ENCODE assay signal across 8 cellular contexts in the genomic region with DNA sequence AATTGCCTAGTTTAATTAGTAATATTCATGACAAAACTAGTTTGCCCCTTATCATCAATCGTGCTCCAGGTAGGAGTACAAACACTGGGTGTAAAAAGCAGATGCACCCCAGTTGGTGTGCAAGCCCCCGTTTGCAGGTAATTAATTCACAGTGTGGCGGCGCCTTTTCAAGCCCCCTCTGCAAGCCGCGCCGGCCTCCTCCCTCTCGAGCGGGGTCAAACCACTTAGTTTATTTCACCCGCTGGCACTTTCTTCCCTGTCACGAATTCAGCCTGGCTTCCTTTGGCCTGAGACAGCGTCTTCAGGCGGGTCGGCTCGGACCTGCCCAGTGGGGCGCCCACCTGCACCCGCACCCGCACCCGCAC.
DNase-seq lines count a peak whose midpoint lies in the region; ATAC-seq and TF ChIP-seq lines count a peak whose summit lies in the region.

No MANE protein-coding gene starts in this region.

- no peak overlapping the region for H3K4me3 ChIP-seq in CD4-positive, CD25-positive, alpha-beta regulatory T cell (ENCODE audit: low read depth, low read length)
- H3K4me3 ChIP-seq in HL-60 (replicated peaks; ENCODE audit: insufficient read depth, low read length) (peak overlapping the region; percentile 89), neural progenitor cell (peak overlapping the region; percentile 69)

- no peaks in the 10 kb centered on the region for H3K36me3 Mint-ChIP-seq in CD4-positive, CD25-positive, alpha-beta regulatory T cell
- peaks cover 9% of the 10 kb centered on the region for H3K36me3 Mint-ChIP-seq in dendritic cell treated with granulocyte-macrophage colony-stimulating factor and Interleukin-4, amounts not matched to agents 40 ng/mL and 50 ng/mL, for 4 days (ENCODE audit: low read depth)
- H3K36me3 Mint-ChIP-seq in neural progenitor cell: no peaks in the 10 kb centered on the region

- no peaks in the 10 kb centered on the region for H3K79me2 ChIP-seq in neural progenitor cell (ENCODE audit: low read depth)

- peak in 1 of 3 donors; percentile 5 for DNase-seq in CD4-positive, CD25-positive, alpha-beta regulatory T cell
- DNase-seq in HL-60 (ENCODE audit: low read depth in 1 of 2, low spot score in 1 of 2) (no peak), neural progenitor cell (ENCODE audit: low spot score) (no peak), NCI-H187 treated with DMSO at 0.1 percent for 48 hours (lab: John Stamatoyannopoulos, UW) (no peak), UCSD-AML1 (lab: John Stamatoyannopoulos, UW; ENCODE audit: unreplicated experiment) (no peak), COLO668 (lab: John Stamatoyannopoulos, UW; ENCODE audit: unreplicated experiment) (no peak)

- peaks cover 5 to 29% (median 17%) of the 10 kb centered on the region in 4 donors for H3K4me1 Mint-ChIP-seq in CD4-positive, CD25-positive, alpha-beta regulatory T cell
- H3K4me1 Mint-ChIP-seq in dendritic cell treated with granulocyte-macrophage colony-stimulating factor and Interleukin-4, amounts not matched to agents 40 ng/mL and 50 ng/mL, for 4 days (ENCODE audit: low read depth): peaks cover 35% of the 10 kb centered on the region
- H3K4me1 Mint-ChIP-seq in neural progenitor cell: peaks cover 20% of the 10 kb centered on the region

- no peaks in the 10 kb centered on the region for H3K9me3 ChIP-seq in CD4-positive, CD25-positive, alpha-beta regulatory T cell (ENCODE audit: control insufficient read depth in 2 of 2, low read length in 2 of 2)
- H3K9me3 ChIP-seq in neural progenitor cell (ENCODE audit: low read depth): no peaks in the 10 kb centered on the region

- H3F3A ChIP-seq in neural progenitor cell (ENCODE audit: low read depth): peaks cover 18% of the 10 kb centered on the region

- peaks cover 70% of the 10 kb centered on the region for H3K27me3 Mint-ChIP-seq in CD4-positive, CD25-positive, alpha-beta regulatory T cell
- peaks cover 38% of the 10 kb centered on the region for H3K27me3 Mint-ChIP-seq in dendritic cell treated with granulocyte-macrophage colony-stimulating factor and Interleukin-4, amounts not matched to agents 40 ng/mL and 50 ng/mL, for 4 days
- peaks cover 10% of the 10 kb centered on the region for H3K27me3 Mint-ChIP-seq in neural progenitor cell (ENCODE audit: insufficient read depth, low read depth)

- peak overlapping the region; percentile 97 for H3K4me2 ChIP-seq in neural progenitor cell

- H3K4me1 ChIP-seq in CD4-positive, CD25-positive, alpha-beta regulatory T cell (ENCODE audit: control insufficient read depth, insufficient read depth, low read length, poor library complexity, severe bottlenecking): peaks cover 27% of the 10 kb centered on the region
- peaks cover 22% of the 10 kb centered on the region for H3K4me1 ChIP-seq in neural progenitor cell

- H3K36me3 ChIP-seq in CD4-positive, CD25-positive, alpha-beta regulatory T cell (ENCODE audit: control insufficient read depth, insufficient read depth, low read length): no peaks in the 10 kb centered on the region
- H3K36me3 ChIP-seq in neural progenitor cell: no peaks in the 10 kb centered on the region

- peaks cover 30% of the 10 kb centered on the region for H3K27me3 ChIP-seq in CD4-positive, CD25-positive, alpha-beta regulatory T cell (ENCODE audit: control insufficient read depth, insufficient read depth, low read length)
- H3K27me3 ChIP-seq in HL-60 (ENCODE audit: insufficient read depth, poor library complexity, severe bottlenecking) (peaks cover 11% of the 10 kb centered on the region), neural progenitor cell (peaks cover 96% of the 10 kb centered on the region)

- H2AFZ ChIP-seq in neural progenitor cell (replicated peaks): peak overlapping the region; percentile 91

- TF ChIP-seq CTCF in HL-60 (IDR thresholded peaks at IDR 0.05; ENCODE audit: insufficient read depth, low read length): no peak
- no peak for TF ChIP-seq CTCF in neural progenitor cell (IDR thresholded peaks at IDR 0.05)

- no peak overlapping the region for H3K27ac ChIP-seq in CD4-positive, CD25-positive, alpha-beta regulatory T cell (ENCODE audit: insufficient read depth, low read length, poor library complexity, severe bottlenecking)
- H3K27ac ChIP-seq in HL-60 (replicated peaks) (no peak overlapping the region), neural progenitor cell (no peak overlapping the region)

- peaks cover 0 to 6% (median 0%) of the 10 kb centered on the region in 7 donors for H3K9me3 Mint-ChIP-seq in CD4-positive, CD25-positive, alpha-beta regulatory T cell
- no peaks in the 10 kb centered on the region for H3K9me3 Mint-ChIP-seq in dendritic cell treated with granulocyte-macrophage colony-stimulating factor and Interleukin-4, amounts not matched to agents 40 ng/mL and 50 ng/mL, for 4 days
- no peaks in the 10 kb centered on the region for H3K9me3 Mint-ChIP-seq in neural progenitor cell

- ATAC-seq in CD4-positive, CD25-positive, alpha-beta regulatory T cell (ENCODE audit: low read depth in 2 of 2): peak in 1 of 2 donors; percentile 12
- no peak for ATAC-seq in HG03159 (IDR thresholded peaks at IDR 0.05; ENCODE audit: unreplicated experiment)

- no peak overlapping the region for H3K27ac Mint-ChIP-seq in CD4-positive, CD25-positive, alpha-beta regulatory T cell
- no peak overlapping the region for H3K27ac Mint-ChIP-seq in dendritic cell treated with granulocyte-macrophage colony-stimulating factor and Interleukin-4, amounts not matched to agents 40 ng/mL and 50 ng/mL, for 4 days
- H3K27ac Mint-ChIP-seq in neural progenitor cell: no peak overlapping the region

- H3K9ac ChIP-seq in neural progenitor cell: no peak overlapping the region

- H4K20me1 ChIP-seq in neural progenitor cell (ENCODE audit: low read depth): peaks cover 10% of the 10 kb centered on the region

- intact Hi-C loops in dendritic cell treated with granulocyte-macrophage colony-stimulating factor and Interleukin-4, amounts not matched to agents 40 ng/mL and 50 ng/mL, for 4 days (cut with micrococcal nuclease): loop anchor here (5.0 kb wide), 1 partner anchor 66 kb away; a partner anchor contains a TSS

- peak overlapping the region; percentile 42 to 92 (median 84) for H3K4me3 Mint-ChIP-seq in CD4-positive, CD25-positive, alpha-beta regulatory T cell
- peak overlapping the region; percentile 86 for H3K4me3 Mint-ChIP-seq in dendritic cell treated with granulocyte-macrophage colony-stimulating factor and Interleukin-4, amounts not matched to agents 40 ng/mL and 50 ng/mL, for 4 days
- peak overlapping the region; percentile 90 for H3K4me3 Mint-ChIP-seq in neural progenitor cell
